ENCODE assay signal across 19 cellular contexts in genomic region chr18:52287151-52287550, GRCh38. TPM values are rescaled to one million over a fixed set of nuclear protein-coding genes. Genes with fewer than 3 reads are reported as not detected.
"Had no signal": no experiment of that assay in that cellular context is flagged by ENCODE, and none has a peak within 500 bp of the region (broad histone marks: within the 10 kb centered on the region; RNA-seq: fewer than 3 reads in every experiment).

No MANE protein-coding gene starts in this region.

- H3K36me3 ChIP-seq: adrenal gland, neutrophil, thyroid gland had no signal

- H3K27me3 ChIP-seq: adrenal gland, neutrophil, thyroid gland had no signal

- H3K27ac Mint-ChIP-seq: activated T-cell treated with anti-CD3 and anti-CD28 coated beads, Interleukin-2, amount 50 U/mL, for 24 hours; brain; naive thymus-derived CD4-positive, alpha-beta T cell; stimulated activated memory B cell treated with anti-CD40 and anti-IgM and Interleukin-4, amounts not matched to agents 10 μg/mL and 1 μg/mL and 100 μg/mL, for 72 hours had no signal

- H3K27me3 Mint-ChIP-seq: activated T-cell treated with anti-CD3 and anti-CD28 coated beads, Interleukin-2, amount 50 U/mL, for 24 hours; brain; stimulated activated memory B cell treated with anti-CD40 and anti-IgM and Interleukin-4, amounts not matched to agents 10 μg/mL and 1 μg/mL and 100 μg/mL, for 72 hours had no signal

- H3K9me3 Mint-ChIP-seq: activated T-cell treated with anti-CD3 and anti-CD28 coated beads, Interleukin-2, amount 50 U/mL, for 24 hours; brain; stimulated activated memory B cell treated with anti-CD40 and anti-IgM and Interleukin-4, amounts not matched to agents 10 μg/mL and 1 μg/mL and 100 μg/mL, for 72 hours had no signal

- H3K4me1 ChIP-seq: adrenal gland, thyroid gland had no signal

- H3K27ac ChIP-seq: adrenal gland, neutrophil, thyroid gland had no signal

- H3K4me3 ChIP-seq: adrenal gland, mucosa of descending colon, thyroid gland had no signal

- DNase-seq: activated CD4-positive, alpha-beta T cell treated with anti-CD3 and anti-CD28 coated beads for 1 hour; activated CD4-positive, alpha-beta T cell treated with anti-CD3 and anti-CD28 coated beads, Interleukin-2, amount 50 U/mL, for 48 hours; activated naive CD4-positive, alpha-beta T cell treated with anti-CD3 and anti-CD28 coated beads, Interleukin-2, amount 50 U/mL, for 16 hours; activated T-cell treated with anti-CD3 and anti-CD28 coated beads, Interleukin-2, amount 50 U/mL, for 24 hours; adrenal gland; effector CD8-positive, alpha-beta T cell; head of caudate nucleus; mucosa of descending colon; naive thymus-derived CD4-positive, alpha-beta T cell; posterior cingulate gyrus; stimulated activated CD4-positive, alpha-beta T cell treated with anti-CD3 and anti-CD28 coated beads, Interleukin-2, amount 100 ng/mL, for 48 hours; T-helper 1 cell; thyroid gland had no signal

- H3K9me3 ChIP-seq: adrenal gland, mucosa of descending colon, neutrophil, thyroid gland had no signal

- H3K4me3 Mint-ChIP-seq: activated T-cell treated with anti-CD3 and anti-CD28 coated beads, Interleukin-2, amount 50 U/mL, for 24 hours; brain; naive thymus-derived CD4-positive, alpha-beta T cell; stimulated activated memory B cell treated with anti-CD40 and anti-IgM and Interleukin-4, amounts not matched to agents 10 μg/mL and 1 μg/mL and 100 μg/mL, for 72 hours had no signal

- H3K36me3 Mint-ChIP-seq: brain; naive thymus-derived CD4-positive, alpha-beta T cell; stimulated activated memory B cell treated with anti-CD40 and anti-IgM and Interleukin-4, amounts not matched to agents 10 μg/mL and 1 μg/mL and 100 μg/mL, for 72 hours had no signal

- H3K4me1 Mint-ChIP-seq: brain; naive thymus-derived CD4-positive, alpha-beta T cell; stimulated activated memory B cell treated with anti-CD40 and anti-IgM and Interleukin-4, amounts not matched to agents 10 μg/mL and 1 μg/mL and 100 μg/mL, for 72 hours had no signal

RNA-seq across cellular contexts. Expression of gene DCC, which starts 52.8 kb away (rescaled TPM):
- total RNA-seq: fibroblast of lung; left lobe of liver; lung microvascular endothelial cell; naive thymus-derived CD4-positive, alpha-beta T cell had no signal
- polyA plus RNA-seq: naive thymus-derived CD4-positive, alpha-beta T cell had no signal
